ENCODE assay signal across 21 cellular contexts in the genomic region with DNA sequence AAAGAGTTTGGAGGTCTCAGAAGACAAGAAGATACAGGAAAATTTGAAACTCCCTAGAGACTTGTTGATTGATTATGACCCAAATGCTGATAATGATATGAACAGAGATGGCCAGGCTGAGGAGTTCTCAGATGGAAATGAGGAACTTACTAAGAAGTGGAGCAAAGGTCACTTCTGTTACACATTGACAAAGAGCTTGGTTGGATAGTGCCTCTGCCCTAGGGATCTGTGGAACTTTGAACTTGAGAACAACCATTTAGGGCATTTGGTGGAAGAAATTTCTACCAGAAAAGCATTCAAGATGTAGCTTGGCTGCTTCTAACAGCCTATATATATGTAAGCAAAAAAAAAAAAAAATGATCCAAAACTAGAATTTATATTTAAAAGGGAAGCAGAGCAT. TPM values are rescaled to one million over a fixed set of nuclear protein-coding genes. Genes with fewer than 3 reads are reported as not detected.
A peak's percentile ranks its signal among the peaks of the same experiment; 100 is the strongest.
DNase-seq lines count a peak whose midpoint lies in the region; ATAC-seq and TF ChIP-seq lines count a peak whose summit lies in the region.
"Had no signal": no experiment of that assay in that cellular context is flagged by ENCODE, and none has a peak within 500 bp of the region (broad histone marks: within the 10 kb centered on the region; RNA-seq: fewer than 3 reads in every experiment).

No MANE protein-coding gene starts in this region.

- H3K9me2 ChIP-seq in hepatocyte (replicated peaks; ENCODE audit: insufficient read depth) = no peaks in the 10 kb centered on the region

- ATAC-seq in GM21717 (IDR thresholded peaks at IDR 0.05; ENCODE audit: unreplicated experiment) = no peak
- ATAC-seq: GM12878, PC-3 had no signal

- H3K36me3 ChIP-seq in hepatocyte (replicated peaks; ENCODE audit: insufficient read depth, low read depth) = no peaks in the 10 kb centered on the region
- H3K36me3 ChIP-seq: BE2C had no signal

- no peaks in the 10 kb centered on the region for H3K79me2 ChIP-seq in hepatocyte

- H3K27ac ChIP-seq in hepatocyte = no peak overlapping the region
- H3K27ac ChIP-seq: GM23248, HL-60, KMS-11 had no signal

- peak; percentile 1 for DNase-seq in KBM-7
- peak; percentile 51 for DNase-seq in OCI-M1 (lab: John Stamatoyannopoulos, UW)
- peak; percentile 32 for DNase-seq in hepatocyte (ENCODE audit: low spot score)
- DNase-seq in mucosa of gallbladder (ENCODE audit: low spot score) = peak; percentile 21
- no peak for DNase-seq in Calu3
- DNase-seq in GM20000 (ENCODE audit: low spot score) = no peak
- DNase-seq: BE2C, DND-41, GM23248, H9, NCI-H1105 treated with DMSO at 0.1 percent for 48 hours, NCI-H1694, NCI-H2081, NCI-H2171, NCI-H526, PC-3, Right ventricle myocardium superior had no signal

- H2AFZ ChIP-seq in hepatocyte = no peak overlapping the region
- H2AFZ ChIP-seq: GM23248 had no signal

- in situ Hi-C loops in KBM-7 (cut with MboI; ENCODE audit: low pct_unique_long_range_greater_than_20kb, low sequenced_read_pairs) = no loop called here

- H3K9me3 ChIP-seq in hepatocyte (ENCODE audit: low read depth) = no peaks in the 10 kb centered on the region
- H3K9me3 ChIP-seq: BE2C had no signal

- H3K36me3 Mint-ChIP-seq in Calu3 (ENCODE audit: insufficient read depth, unreplicated experiment) = no peaks in the 10 kb centered on the region

- H4K20me1 ChIP-seq in hepatocyte (ENCODE audit: insufficient read depth, poor library complexity, severe bottlenecking) = no peaks in the 10 kb centered on the region

- intact Hi-C loops in Calu3 (cut with micrococcal nuclease; ENCODE audit: unreplicated experiment) = no loop called here

- no TSS peak for BruUV-seq in Calu3 (replicated peaks; lab: Mats Ljungman, UMichigan)

- H3K4me2 ChIP-seq in hepatocyte = peak overlapping the region; percentile 11
- H3K4me2 ChIP-seq: KMS-11 had no signal

- no peak for TF ChIP-seq CTCF in hepatocyte (IDR thresholded peaks at IDR 0.05; ENCODE audit: poor library complexity)
- no peak for TF ChIP-seq CTCF in Calu3 (IDR thresholded peaks at IDR 0.05; ENCODE audit: unreplicated experiment)
- no peak for TF ChIP-seq CTCF in GM20000 (IDR thresholded peaks at IDR 0.05; ENCODE audit: extremely low read depth, missing control alignments)

- no peak overlapping the region for H3K4me3 Mint-ChIP-seq in Calu3 (ENCODE audit: low read depth, unreplicated experiment)
- H3K4me3 Mint-ChIP-seq: H9 had no signal

- H3K9me3 Mint-ChIP-seq in Calu3 (ENCODE audit: low read depth, unreplicated experiment) = no peaks in the 10 kb centered on the region

- H3K27me3 ChIP-seq in hepatocyte = no peaks in the 10 kb centered on the region
- H3K27me3 ChIP-seq: BE2C had no signal

- no peak overlapping the region for H3K4me3 ChIP-seq in hepatocyte
- H3K4me3 ChIP-seq: GM12878, GM23248 had no signal

- CTCF ChIA-PET in Calu3 (lab: Charles Lee) = interaction anchor here (0.7 kb wide), 2 partner anchors 374 to 729 kb away, joined by 3 to 5 read pairs; no protein-coding TSS in a partner anchor

- no peak overlapping the region for H3K27ac Mint-ChIP-seq in Calu3 (ENCODE audit: unreplicated experiment)
- H3K27ac Mint-ChIP-seq: H9 had no signal

- H3K27me3 Mint-ChIP-seq in Calu3 (ENCODE audit: unreplicated experiment) = no peaks in the 10 kb centered on the region

- peaks cover 7% of the 10 kb centered on the region for H3K4me1 ChIP-seq in hepatocyte (ENCODE audit: insufficient read depth)
- H3K4me1 ChIP-seq: BE2C had no signal

- peaks cover 17% of the 10 kb centered on the region for H3K4me1 Mint-ChIP-seq in Calu3 (ENCODE audit: low read depth, unreplicated experiment)
- H3K4me1 Mint-ChIP-seq: H9 had no signal

RNA-seq across cellular contexts. Expression of gene NAALADL2, which starts 48.9 kb away (rescaled TPM):
- total RNA-seq in hepatocyte (15.3 and 16.7 TPM in 2 replicates), mucosa of gallbladder (34.2 TPM), Calu3 (2022) (36.7 and 36.9 TPM in 2 replicates)
- 3.4 and 11.3 TPM in 2 replicates for polyA plus RNA-seq in hepatocyte

Comparison
In these comparisons a context has a peak if more than half of its experiments do, and no peak if none do; other contexts are left out.
1. DNase-seq: peak in KBM-7 (single experiment), OCI-M1 (single experiment), hepatocyte (single experiment) and mucosa of gallbladder (single experiment); none in Calu3 (single experiment) and GM20000 (single experiment).